ENCODE assay signal across 19 cellular contexts in genomic region chr2:216571178-216571908, GRCh38.
"Had no signal": no experiment of that assay in that cellular context is flagged by ENCODE, and none has a peak within 500 bp of the region (broad histone marks: within the 10 kb centered on the region; RNA-seq: fewer than 3 reads in every experiment).

No MANE protein-coding gene starts in this region.

- H3K9me3 ChIP-seq: gastroesophageal sphincter, lower lobe of right lung, thyroid gland had no signal

- H2AFZ ChIP-seq: parathyroid adenoma had no signal

- H3K4me1 ChIP-seq: parathyroid adenoma, thyroid gland had no signal

- H3K9ac ChIP-seq: parathyroid adenoma had no signal

- H3K27ac ChIP-seq: brain microvascular endothelial cell, lower lobe of right lung, parathyroid adenoma, thyroid gland had no signal

- H3K79me2 ChIP-seq: parathyroid adenoma had no signal

- ATAC-seq: esophagus mucosa; gastroesophageal sphincter; heart left ventricle; lower lobe of right lung; natural killer cell; stimulated activated memory B cell treated with anti-CD40 and anti-IgM and Interleukin-4, amounts not matched to agents 10 μg/mL and 1 μg/mL and 100 μg/mL, for 72 hours had no signal

- H3K27me3 ChIP-seq: brain microvascular endothelial cell, gastroesophageal sphincter, heart left ventricle, spleen, thyroid gland had no signal

- DNase-seq: activated CD4-positive, alpha-beta T cell treated with anti-CD3 and anti-CD28 coated beads for 48 hours; activated CD4-positive, CD25-positive, alpha-beta regulatory T cell; activated naive CD4-positive, alpha-beta T cell treated with Interleukin-2 at 50 U/mL for 16 hours; activated naive CD8-positive, alpha-beta T cell treated with anti-CD3 and anti-CD28 coated beads, Interleukin-2, amount 10 ng/mL, durations not matched to agents 7 days and 5 days; activated T-cell treated with anti-CD3 and anti-CD28 coated beads, Interleukin-2, amount 50 U/mL, for 24 hours; amygdala; brain microvascular endothelial cell; effector CD4-positive, alpha-beta T cell; heart left ventricle; lower lobe of right lung; natural killer cell; spleen; stimulated activated CD4-positive, alpha-beta T cell treated with anti-CD3 and anti-CD28 coated beads, Interleukin-4, amount 100 ng/mL, for 4 hours; T-helper 9 cell; thyroid gland had no signal

- H3K36me3 ChIP-seq: brain microvascular endothelial cell, gastroesophageal sphincter, heart left ventricle, lower lobe of right lung, spleen, thyroid gland had no signal

- H3K4me3 ChIP-seq: gastroesophageal sphincter, heart left ventricle, lower lobe of right lung, spleen, thyroid gland had no signal
